ENCODE assay signal across 1 cellular context in genomic region chr16:49640606-49641005, GRCh38.
TF ChIP-seq lines count a peak whose summit lies in the region.

No MANE protein-coding gene starts in this region.

TF ChIP-seq in IMR-90, 13 proteins besides CTCF, POLR2A, EP300 and RAD21 (continued from another document):
- TF ChIP-seq USF2 (IDR thresholded peaks at IDR 0.05; ENCODE audit: low read depth, low read length) (no peak), CEBPB (IDR thresholded peaks at IDR 0.05; ENCODE audit: low read depth, low read length) (no peak), FOS (IDR thresholded peaks at IDR 0.05; ENCODE audit: low read depth, low read length) (no peak), MAFK (IDR thresholded peaks at IDR 0.05; ENCODE audit: low read depth, low read length) (no peak), BHLHE40 (IDR thresholded peaks at IDR 0.05; ENCODE audit: low read depth, low read length) (no peak), SMC3 (IDR thresholded peaks at IDR 0.05; ENCODE audit: low read depth, low read length) (no peak), CHD1 (IDR thresholded peaks at IDR 0.05; ENCODE audit: low read depth, low read length) (no peak), ELK1 (IDR thresholded peaks at IDR 0.05; ENCODE audit: borderline replicate concordance, low read depth, low read length) (no peak), RCOR1 (IDR thresholded peaks at IDR 0.05; ENCODE audit: insufficient replicate concordance, low read length) (no peak), RFX5 (IDR thresholded peaks at IDR 0.05; ENCODE audit: low read depth, low read length) (no peak), MXI1 (IDR thresholded peaks at IDR 0.05; ENCODE audit: borderline replicate concordance, low read depth, low read length) (no peak), MAZ (IDR thresholded peaks at IDR 0.05; ENCODE audit: borderline replicate concordance, low read depth, low read length) (no peak)
TF ChIP-seq in IMR-90: peak in this region for 0.
